8 cellular contexts compared by ENCODE assay signal in the genomic region with DNA sequence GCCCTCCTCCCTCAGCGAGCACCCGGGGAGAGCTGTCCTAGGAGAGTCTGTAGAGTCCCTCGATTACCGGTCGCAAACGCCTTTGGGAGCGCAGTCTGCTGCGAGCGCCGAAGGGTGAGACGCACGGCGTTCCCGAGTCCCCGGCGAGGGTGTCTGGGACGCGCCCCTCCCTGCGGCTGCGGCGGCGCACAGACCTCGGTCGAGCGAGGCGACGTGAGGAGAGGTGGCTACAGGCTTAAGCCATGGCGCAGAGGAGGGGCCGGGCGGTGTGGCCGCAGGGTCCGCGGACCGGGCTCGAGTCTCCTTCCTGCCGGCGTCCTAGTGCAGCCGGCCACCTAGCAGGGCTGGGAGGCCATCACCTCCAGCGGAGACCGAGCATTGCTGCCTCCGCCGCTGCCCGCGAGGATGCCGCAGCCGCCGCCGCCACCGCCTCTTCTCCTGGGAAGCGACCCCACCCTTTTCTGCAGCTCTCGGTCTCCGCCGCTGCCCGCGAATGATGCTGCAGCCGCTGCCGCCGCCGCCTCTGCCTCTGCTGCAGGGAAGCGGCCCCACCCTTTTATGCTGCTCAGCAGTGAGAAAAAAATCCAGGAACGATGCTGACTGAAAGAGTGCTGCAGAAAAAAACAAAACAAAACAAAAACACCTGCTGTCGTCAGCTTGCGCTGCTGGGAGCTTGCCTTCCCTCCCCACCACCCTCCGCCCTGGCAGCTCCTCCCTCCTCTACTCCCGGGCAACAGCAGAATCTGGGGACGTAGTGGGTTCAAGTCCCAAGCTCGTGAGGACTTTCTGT. TPM values are rescaled to one million over a fixed set of nuclear protein-coding genes. Genes with fewer than 3 reads are reported as not detected.
DNase-seq lines count a peak whose midpoint lies in the region; ATAC-seq and TF ChIP-seq lines count a peak whose summit lies in the region.

Gene MAP6, minus strand, starts transcription at position 531 of the 790 bp plus-strand sequence. CDS start 669 bp downstream, outside the sequence.

- no peaks in the 10 kb centered on the region for H3K79me2 ChIP-seq in DOHH2 (ENCODE audit: control insufficient read depth, low read length)

- H3K27ac Mint-ChIP-seq in activated T-helper 1 cell treated with anti-CD3 and anti-CD28 coated beads, Interleukin-12 subunit alpha, Interleukin-12 subunit beta, Interleukin-2, Interleukin-4 antibody, amounts not matched to agents 30 ng/mL and 10 ng/mL and 1 ng/mL, durations not matched to agents 14 hours and 24 hours and 36 hours, result peak within 1 kb of the TSS; percentile 82

- no peaks in the 10 kb centered on the region for H4K20me1 ChIP-seq in DOHH2 (ENCODE audit: control insufficient read depth, insufficient read depth, low read depth, low read length)

- peak within 1 kb of the TSS; percentile 94 for H3K4me3 Mint-ChIP-seq in activated T-helper 1 cell treated with anti-CD3 and anti-CD28 coated beads, Interleukin-12 subunit alpha, Interleukin-12 subunit beta, Interleukin-2, Interleukin-4 antibody, amounts not matched to agents 30 ng/mL and 10 ng/mL and 1 ng/mL, durations not matched to agents 14 hours and 24 hours and 36 hours

- H3K36me3 Mint-ChIP-seq in activated T-helper 1 cell treated with anti-CD3 and anti-CD28 coated beads, Interleukin-12 subunit alpha, Interleukin-12 subunit beta, Interleukin-2, Interleukin-4 antibody, amounts not matched to agents 30 ng/mL and 10 ng/mL and 1 ng/mL, durations not matched to agents 14 hours and 24 hours and 36 hours (ENCODE audit: low read depth), result peaks cover 12% of the 10 kb centered on the region

- no peak for ATAC-seq in GM18861 (IDR thresholded peaks at IDR 0.05; ENCODE audit: unreplicated experiment)
- ATAC-seq in GM19452 (IDR thresholded peaks at IDR 0.05; ENCODE audit: unreplicated experiment), result no peak
- ATAC-seq in HG03175 (IDR thresholded peaks at IDR 0.05; ENCODE audit: unreplicated experiment), result no peak

- no peak within 1 kb of the TSS for H3K4me3 ChIP-seq in DOHH2 (ENCODE audit: low read length)

- H3F3A ChIP-seq in DOHH2 (ENCODE audit: control insufficient read depth, insufficient read depth), result no peaks in the 10 kb centered on the region

- intact Hi-C loops in activated T-helper 1 cell treated with anti-CD3 and anti-CD28 coated beads, Interleukin-12 subunit alpha, Interleukin-12 subunit beta, Interleukin-2, Interleukin-4 antibody, amounts not matched to agents 30 ng/mL and 10 ng/mL and 1 ng/mL, durations not matched to agents 14 hours and 24 hours and 36 hours (cut with micrococcal nuclease), result loop anchor here (2.0 to 5.0 kb wide), 3 partner anchors 20 to 131 kb away; no protein-coding TSS in a partner anchor

- H3K9me2 ChIP-seq in DOHH2 (replicated peaks; ENCODE audit: control insufficient read depth, low read length), result no peaks in the 10 kb centered on the region

- H3K9me3 Mint-ChIP-seq in activated T-helper 1 cell treated with anti-CD3 and anti-CD28 coated beads, Interleukin-12 subunit alpha, Interleukin-12 subunit beta, Interleukin-2, Interleukin-4 antibody, amounts not matched to agents 30 ng/mL and 10 ng/mL and 1 ng/mL, durations not matched to agents 14 hours and 24 hours and 36 hours, result peaks cover 11% of the 10 kb centered on the region

- H3K36me3 ChIP-seq in DOHH2 (ENCODE audit: control insufficient read depth, low read length), result no peaks in the 10 kb centered on the region

- no peak for TF ChIP-seq CTCF in DOHH2 (IDR thresholded peaks at IDR 0.05; ENCODE audit: low read depth, low read length, poor library complexity, severe bottlenecking)

- peak within 1 kb of the TSS; percentile 13; the same call in 1 of the 2 replicates for H3K4me2 ChIP-seq in DOHH2 (ENCODE audit: low read length)

- H3K4me1 Mint-ChIP-seq in activated T-helper 1 cell treated with anti-CD3 and anti-CD28 coated beads, Interleukin-12 subunit alpha, Interleukin-12 subunit beta, Interleukin-2, Interleukin-4 antibody, amounts not matched to agents 30 ng/mL and 10 ng/mL and 1 ng/mL, durations not matched to agents 14 hours and 24 hours and 36 hours (ENCODE audit: low read depth), result peaks cover 54% of the 10 kb centered on the region

- H3K27ac ChIP-seq in DOHH2 (ENCODE audit: low read depth, low read length), result no peak within 1 kb of the TSS

- peaks cover 3% of the 10 kb centered on the region; the same call in 1 of the 2 replicates for H3K4me1 ChIP-seq in DOHH2 (ENCODE audit: control insufficient read depth, low read length)

- no peaks in the 10 kb centered on the region; the same call in 1 of the 2 replicates for H3K9me3 ChIP-seq in DOHH2 (ENCODE audit: control insufficient read depth, insufficient read depth, low read length)

- peaks cover 71% of the 10 kb centered on the region for H3K27me3 ChIP-seq in DOHH2 (ENCODE audit: control insufficient read depth, low read length)

- DNase-seq in NCI-H1105 treated with DMSO at 0.1 percent for 48 hours (lab: John Stamatoyannopoulos, UW), result peak; percentile 83
- DNase-seq in activated T-helper 1 cell treated with anti-CD3 and anti-CD28 coated beads, Interleukin-12 subunit alpha, Interleukin-12 subunit beta, Interleukin-2, Interleukin-4 antibody, amounts not matched to agents 30 ng/mL and 10 ng/mL and 1 ng/mL, durations not matched to agents 14 hours and 24 hours and 36 hours (ENCODE audit: low spot score), result peak; percentile 52
- peak; percentile 16 for DNase-seq in globus pallidus (ENCODE audit: low spot score)
- peak in 43 of 56 donors; percentile 7 to 81 (median 58) for DNase-seq in nucleus accumbens (lab: John Stamatoyannopoulos, UW)

- H3K27me3 Mint-ChIP-seq in activated T-helper 1 cell treated with anti-CD3 and anti-CD28 coated beads, Interleukin-12 subunit alpha, Interleukin-12 subunit beta, Interleukin-2, Interleukin-4 antibody, amounts not matched to agents 30 ng/mL and 10 ng/mL and 1 ng/mL, durations not matched to agents 14 hours and 24 hours and 36 hours (ENCODE audit: insufficient read depth), result peaks cover 55% of the 10 kb centered on the region

RNA-seq across cellular contexts. Expression of gene MAP6, which starts in this region (rescaled TPM):
- 0.49 and 0.54 TPM in 2 replicates for total RNA-seq in activated T-helper 1 cell treated with anti-CD3 and anti-CD28 coated beads, Interleukin-12 subunit alpha, Interleukin-12 subunit beta, Interleukin-2, Interleukin-4 antibody, amounts not matched to agents 30 ng/mL and 10 ng/mL and 1 ng/mL, durations not matched to agents 14 hours and 24 hours and 36 hours

Comparison
In these comparisons a context has a peak if more than half of its experiments do, and no peak if none do; other contexts are left out.
1. Peak in DNase-seq in activated T-helper 1 cell treated with anti-CD3 and anti-CD28 coated beads, Interleukin-12 subunit alpha, Interleukin-12 subunit beta, Interleukin-2, Interleukin-4 antibody, amounts not matched to agents 30 ng/mL and 10 ng/mL and 1 ng/mL, durations not matched to agents 14 hours and 24 hours and 36 hours; RNA of the gene not detected or under 1 TPM.
2. DNase-seq: peak in every context shown above with its lines; median percentile 83 in NCI-H1105 treated with DMSO at 0.1 percent for 48 hours; 58 in nucleus accumbens; 52 in activated T-helper 1 cell treated with anti-CD3 and anti-CD28 coated beads, Interleukin-12 subunit alpha, Interleukin-12 subunit beta, Interleukin-2, Interleukin-4 antibody, amounts not matched to agents 30 ng/mL and 10 ng/mL and 1 ng/mL, durations not matched to agents 14 hours and 24 hours and 36 hours; 16 in globus pallidus.